30 cellular contexts compared by ENCODE assay signal in the genomic region with DNA sequence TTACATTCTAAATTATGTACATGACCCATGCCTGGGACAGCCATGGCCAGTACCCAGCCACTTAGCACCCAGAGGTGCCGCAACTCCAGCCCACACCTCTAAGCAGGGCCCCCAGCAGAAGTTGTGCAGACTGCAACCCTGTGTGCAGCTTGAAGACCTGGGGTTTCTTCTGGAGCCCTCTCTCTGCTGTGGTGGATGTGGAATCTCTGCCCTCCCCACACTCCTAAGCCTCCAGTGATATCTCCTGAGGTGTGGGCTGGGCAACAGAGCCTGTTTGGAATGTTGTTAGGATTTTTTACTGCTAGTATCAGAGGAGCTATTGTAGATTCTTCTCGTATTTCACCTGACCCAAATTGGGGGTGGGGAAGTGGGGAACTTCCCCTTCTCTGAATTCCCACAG. TPM values are rescaled to one million over a fixed set of nuclear protein-coding genes. Genes with fewer than 3 reads are reported as not detected.
"Had no signal": no experiment of that assay in that cellular context is flagged by ENCODE, and none has a peak within 500 bp of the region (broad histone marks: within the 10 kb centered on the region; RNA-seq: fewer than 3 reads in every experiment).

No MANE protein-coding gene starts in this region.

- H3K9me3 ChIP-seq: ascending aorta, colonic mucosa, gastrocnemius medialis, lower lobe of right lung, mucosa of descending colon, upper lobe of left lung had no signal

- H3K4me1 ChIP-seq: ascending aorta, colonic mucosa, gastrocnemius medialis, lower lobe of right lung, upper lobe of left lung had no signal

- DNase-seq: activated CD4-positive, alpha-beta T cell treated with anti-CD3 and anti-CD28 coated beads for 48 hours; activated CD4-positive, alpha-beta T cell treated with anti-CD3 and anti-CD28 coated beads, Interleukin-2, amount 50 U/mL, for 48 hours; activated CD8-positive, alpha-beta memory T cell treated with anti-CD3 and anti-CD28 coated beads for 24 hours; activated gamma-delta T cell; activated naive CD4-positive, alpha-beta T cell treated with anti-CD3 and anti-CD28 coated beads, Interleukin-2, amount 10 ng/mL, durations not matched to agents 7 days and 5 days; activated naive CD8-positive, alpha-beta T cell treated with anti-CD3 and anti-CD28 coated beads, Interleukin-2, amount 10 ng/mL, durations not matched to agents 7 days and 5 days; cerebellar nuclear complex; colonic mucosa; effector CD8-positive, alpha-beta T cell; gastrocnemius medialis; hippocampal formation; immature natural killer cell; kidney glomerular epithelial cell; lower lobe of right lung; mucosa of descending colon; stimulated activated CD4-positive, alpha-beta T cell treated with anti-CD3 and anti-CD28 coated beads, Interleukin-4, amount 100 ng/mL, for 24 hours; upper lobe of left lung had no signal

- H3K27ac ChIP-seq: ascending aorta, cardiac muscle cell, colonic mucosa, gastrocnemius medialis, lower lobe of right lung, skin epidermis, upper lobe of left lung had no signal

- ATAC-seq: activated CD4-positive, CD25-positive, alpha-beta regulatory T cell treated with anti-CD3 and anti-CD28 coated beads, Interleukin-2, amount 50 U/mL, for 24 hours; gastrocnemius medialis; left lobe of liver; lower lobe of right lung; mucosa of descending colon; sciatic nerve; stimulated activated effector memory CD8-positive, alpha-beta T cell treated with anti-CD3 and anti-CD28 coated beads, Interleukin-12 subunit alpha, Interleukin-12 subunit beta, amount 100 ng/mL, for 72 hours had no signal

- H3K4me3 ChIP-seq: ascending aorta, cardiac muscle cell, colonic mucosa, gastrocnemius medialis, lower lobe of right lung, mucosa of descending colon, skin epidermis, upper lobe of left lung had no signal

- H3K36me3 ChIP-seq: ascending aorta, cardiac muscle cell, colonic mucosa, gastrocnemius medialis, lower lobe of right lung, upper lobe of left lung had no signal

- H3K27me3 ChIP-seq: ascending aorta, cardiac muscle cell, colonic mucosa, upper lobe of left lung had no signal

RNA-seq across cellular contexts. Expression of a gene that starts 59.4 kb away (rescaled TPM):
- total RNA-seq: activated naive CD8-positive, alpha-beta T cell treated with anti-CD3 and anti-CD28 coated beads, Interleukin-2, amount 10 ng/mL, durations not matched to agents 7 days and 5 days; ascending aorta; dermis microvascular lymphatic vessel endothelial cell; gastrocnemius medialis; left lobe of liver; lower lobe of right lung; mesenteric fat pad; mucosa of descending colon; myocyte; osteoblast; sciatic nerve; subcutaneous adipose tissue; T-helper 1 cell treated with Interleukin-12 subunit alpha and Interleukin-12 subunit beta and Interleukin-4 antibody, amounts not matched to agents 30 ng/mL and 1 ng/mL, for 36 hours had no signal
- polyA plus RNA-seq: immature natural killer cell had no signal
